1 cellular context compared by ENCODE assay signal in genomic region chr12:111360325-111360930, GRCh38.
TF ChIP-seq lines count a peak whose summit lies in the region.

No MANE protein-coding gene starts in this region.

TF ChIP-seq in endothelial cell of umbilical vein, 7 proteins besides CTCF, POLR2A, EP300 and RAD21:
- TF ChIP-seq FOS (IDR thresholded peaks at IDR 0.05; ENCODE audit: borderline replicate concordance, insufficient read depth, low read length), result no peak
- no peak for TF ChIP-seq MAX (IDR thresholded peaks at IDR 0.05; ENCODE audit: insufficient read depth, insufficient read length)
- TF ChIP-seq GATA2 (IDR thresholded peaks at IDR 0.05; ENCODE audit: insufficient read depth, insufficient read length, low read depth, low read length), result no peak
- TF ChIP-seq MYC (IDR thresholded peaks at IDR 0.05; ENCODE audit: low read depth, low read length), result no peak
- no peak for TF ChIP-seq EZH2 (IDR thresholded peaks at IDR 0.05; ENCODE audit: borderline replicate concordance, low read depth, low read length, severe bottlenecking)
- TF ChIP-seq JUN (IDR thresholded peaks at IDR 0.05; ENCODE audit: borderline replicate concordance, insufficient read depth, insufficient read length, low read depth), result no peak
- no peak for TF ChIP-seq POLR2AphosphoS5 (IDR thresholded peaks at IDR 0.05; ENCODE audit: insufficient read depth, low read depth, low read length)
TF ChIP-seq in endothelial cell of umbilical vein: peak in this region for 0.
